Comparison of ENCODE assay signal across 21 cellular contexts in the genomic region with DNA sequence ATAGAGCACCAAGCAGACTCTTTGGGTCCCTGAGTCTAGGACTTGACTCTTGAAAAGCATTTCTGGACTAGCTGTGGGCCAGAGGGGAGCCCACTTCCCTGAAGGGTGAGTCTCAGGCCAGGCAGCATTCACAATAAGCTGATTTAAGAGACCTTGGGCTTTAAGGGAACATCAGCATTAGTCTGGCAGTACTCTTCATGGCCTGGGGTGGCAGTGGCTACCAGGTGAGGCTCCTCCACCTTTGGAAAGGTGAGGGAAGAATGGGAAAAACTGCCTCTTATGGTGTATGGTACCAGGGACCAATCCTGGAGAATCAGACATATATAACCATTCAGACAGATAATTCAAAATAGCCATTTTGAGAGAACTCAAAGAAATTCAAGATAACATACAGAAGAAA.
"Had no signal": no experiment of that assay in that cellular context is flagged by ENCODE, and none has a peak within 500 bp of the region (broad histone marks: within the 10 kb centered on the region; RNA-seq: fewer than 3 reads in every experiment).

No MANE protein-coding gene starts in this region.

- H3K27me3 Mint-ChIP-seq: activated CD4-positive, alpha-beta T cell treated with anti-CD3 and anti-CD28 coated beads, Interleukin-2, amount 10 ng/mL, durations not matched to agents 7 days and 5 days; activated T-cell treated with anti-CD3 and anti-CD28 coated beads, Interleukin-2, amount 50 U/mL, for 24 hours had no signal

- H3K4me3 ChIP-seq: lower lobe of right lung, thyroid gland had no signal

- H3K4me3 Mint-ChIP-seq: activated CD4-positive, alpha-beta T cell treated with anti-CD3 and anti-CD28 coated beads, Interleukin-2, amount 10 ng/mL, durations not matched to agents 7 days and 5 days; activated CD8-positive, alpha-beta T cell treated with anti-CD3 and anti-CD28 coated beads, Interleukin-2, amount 10 ng/mL, durations not matched to agents 7 days and 5 days; activated naive CD8-positive, alpha-beta T cell treated with anti-CD3 and anti-CD28 coated beads, Interleukin-2, amount 10 ng/mL, durations not matched to agents 7 days and 5 days; activated T-cell treated with anti-CD3 and anti-CD28 coated beads, Interleukin-2, amount 50 U/mL, for 24 hours; nephron had no signal

- DNase-seq: activated CD4-positive, alpha-beta T cell treated with anti-CD3 and anti-CD28 coated beads, Interleukin-2, amount 10 ng/mL, durations not matched to agents 7 days and 5 days; activated CD8-positive, alpha-beta T cell treated with anti-CD3 and anti-CD28 coated beads, Interleukin-2, amount 10 ng/mL, durations not matched to agents 7 days and 5 days; activated naive CD4-positive, alpha-beta T cell treated with Interleukin-2 at 50 U/mL for 16 hours; activated naive CD8-positive, alpha-beta T cell treated with anti-CD3 and anti-CD28 coated beads, Interleukin-2, amount 10 ng/mL, durations not matched to agents 7 days and 5 days; activated T-cell treated with anti-CD3 and anti-CD28 coated beads, Interleukin-2, amount 50 U/mL, for 24 hours; amygdala; dermis blood vessel endothelial cell; effector memory CD4-positive, alpha-beta T cell; left cardiac atrium; lower lobe of right lung; midbrain; nucleus accumbens; retina; stimulated activated CD4-positive, alpha-beta T cell treated with anti-CD3 and anti-CD28 coated beads, Interleukin-12 subunit alpha, Interleukin-12 subunit beta, amount 100 ng/mL, for 4 hours; stimulated activated CD4-positive, alpha-beta T cell treated with anti-CD3 and anti-CD28 coated beads, Interleukin-1b, Interleukin-23, amount 100 ng/mL, for 48 hours; stimulated activated CD8-positive, alpha-beta memory T cell treated with anti-CD3 and anti-CD28 coated beads, Interleukin-4, amount 100 ng/mL, for 48 hours; stimulated activated naive CD4-positive, alpha-beta T cell treated with Interleukin-2 at 50 U/mL for 16 hours; T-helper 9 cell; thyroid gland had no signal

- H3K4me1 ChIP-seq: lower lobe of right lung, thyroid gland had no signal

- H3K27me3 ChIP-seq: thyroid gland had no signal

- H3K27ac Mint-ChIP-seq: activated CD4-positive, alpha-beta T cell treated with anti-CD3 and anti-CD28 coated beads, Interleukin-2, amount 10 ng/mL, durations not matched to agents 7 days and 5 days; activated CD8-positive, alpha-beta T cell treated with anti-CD3 and anti-CD28 coated beads, Interleukin-2, amount 10 ng/mL, durations not matched to agents 7 days and 5 days; activated naive CD8-positive, alpha-beta T cell treated with anti-CD3 and anti-CD28 coated beads, Interleukin-2, amount 10 ng/mL, durations not matched to agents 7 days and 5 days; activated T-cell treated with anti-CD3 and anti-CD28 coated beads, Interleukin-2, amount 50 U/mL, for 24 hours; activated T-helper 2 cell treated with anti-CD3 and anti-CD28 coated beads, Interferon-gamma antibody, Interleukin-2, Interleukin-4, amounts not matched to agents 10 μg/mL and 5 μg/mL and 100 μg/mL, durations not matched to agents 14 hours and 24 hours and 36 hours; nephron had no signal

- H3K36me3 ChIP-seq: lower lobe of right lung, thyroid gland had no signal

- H3K9me3 Mint-ChIP-seq: activated naive CD8-positive, alpha-beta T cell treated with anti-CD3 and anti-CD28 coated beads, Interleukin-2, amount 10 ng/mL, durations not matched to agents 7 days and 5 days; activated T-helper 2 cell treated with anti-CD3 and anti-CD28 coated beads, Interferon-gamma antibody, Interleukin-2, Interleukin-4, amounts not matched to agents 10 μg/mL and 5 μg/mL and 100 μg/mL, durations not matched to agents 14 hours and 24 hours and 36 hours had no signal

- H3K9me3 ChIP-seq: thyroid gland had no signal

- H3K36me3 Mint-ChIP-seq: activated naive CD8-positive, alpha-beta T cell treated with anti-CD3 and anti-CD28 coated beads, Interleukin-2, amount 10 ng/mL, durations not matched to agents 7 days and 5 days had no signal

- H3K27ac ChIP-seq: lower lobe of right lung, thyroid gland had no signal

- ATAC-seq: activated CD8-positive, alpha-beta T cell treated with anti-CD3 and anti-CD28 coated beads, Interleukin-2, amount 10 ng/mL, durations not matched to agents 7 days and 5 days; left cardiac atrium; lower lobe of right lung had no signal

- H3K4me1 Mint-ChIP-seq: activated CD4-positive, alpha-beta T cell treated with anti-CD3 and anti-CD28 coated beads, Interleukin-2, amount 10 ng/mL, durations not matched to agents 7 days and 5 days; activated naive CD8-positive, alpha-beta T cell treated with anti-CD3 and anti-CD28 coated beads, Interleukin-2, amount 10 ng/mL, durations not matched to agents 7 days and 5 days; nephron had no signal
